17 cellular contexts compared by ENCODE assay signal in the genomic region with DNA sequence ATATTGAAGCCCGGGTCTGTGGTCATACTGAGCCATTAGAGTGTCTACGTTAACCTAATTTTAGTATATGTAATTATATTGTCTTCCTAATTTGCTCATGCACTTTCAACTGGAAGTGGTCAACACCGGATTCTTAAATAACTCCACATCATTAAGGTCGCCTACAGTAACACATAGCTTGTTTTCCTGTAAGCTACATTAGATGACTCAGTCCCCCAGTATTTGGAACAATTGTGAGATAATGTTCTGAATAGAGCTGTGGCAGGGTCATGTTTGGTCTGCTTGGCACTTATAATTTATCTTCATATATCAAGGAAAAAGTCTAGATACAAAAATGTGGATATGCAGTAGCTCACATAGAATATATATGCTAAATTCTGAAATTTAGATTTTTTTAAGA.
DNase-seq lines count a peak whose midpoint lies in the region; ATAC-seq and TF ChIP-seq lines count a peak whose summit lies in the region.
"Had no signal": no experiment of that assay in that cellular context is flagged by ENCODE, and none has a peak within 500 bp of the region (broad histone marks: within the 10 kb centered on the region; RNA-seq: fewer than 3 reads in every experiment).

No MANE protein-coding gene starts in this region.

- no peak overlapping the region for H3K4me2 ChIP-seq in PC-3 (ENCODE audit: low read length)

- no peak for TF ChIP-seq POLR2A in vagina (IDR thresholded peaks at IDR 0.05)

- no peak overlapping the region for H3K9ac ChIP-seq in PC-3 (ENCODE audit: low read length)

- no peak overlapping the region for H3K4me3 Mint-ChIP-seq in progenitor cell of endocrine pancreas (ENCODE audit: low read depth)
- H3K4me3 Mint-ChIP-seq: CD8-positive, alpha-beta T cell had no signal

- no peaks in the 10 kb centered on the region for H3K9me2 ChIP-seq in PC-3 (replicated peaks; ENCODE audit: low read length)

- no peaks in the 10 kb centered on the region for H3K79me2 ChIP-seq in PC-3 (ENCODE audit: low read length)

- TF ChIP-seq CTCF in PC-3 (conservative IDR thresholded peaks at IDR 0.05; ENCODE audit: low read depth, low read length): no peak
- no peak for TF ChIP-seq CTCF in progenitor cell of endocrine pancreas (IDR thresholded peaks at IDR 0.05; ENCODE audit: unreplicated experiment)
- TF ChIP-seq CTCF in vagina (IDR thresholded peaks at IDR 0.05): no peak

- no peaks in the 10 kb centered on the region for H3K36me3 Mint-ChIP-seq in progenitor cell of endocrine pancreas (ENCODE audit: insufficient read depth)
- H3K36me3 Mint-ChIP-seq: CD8-positive, alpha-beta T cell had no signal

- H3F3A ChIP-seq in PC-3 (ENCODE audit: low read length, unreplicated experiment): no peaks in the 10 kb centered on the region

- H3K9me3 ChIP-seq in PC-3 (ENCODE audit: low read length) (peaks cover 14% of the 10 kb centered on the region; the same call in 1 of the 2 replicates), mesodermal cell (ENCODE audit: control insufficient read depth, low read length) (no peaks in the 10 kb centered on the region), vagina (no peaks in the 10 kb centered on the region)
- H3K9me3 ChIP-seq: Peyer's patch had no signal

- H3K4me1 ChIP-seq in PC-3 (ENCODE audit: insufficient read depth, low read length): no peaks in the 10 kb centered on the region
- H3K4me1 ChIP-seq in mesodermal cell (ENCODE audit: control insufficient read depth, insufficient read depth, low read length, poor library complexity, severe bottlenecking): peaks cover 36% of the 10 kb centered on the region
- no peaks in the 10 kb centered on the region for H3K4me1 ChIP-seq in vagina
- H3K4me1 ChIP-seq: Peyer's patch had no signal

- H3K27me3 Mint-ChIP-seq in progenitor cell of endocrine pancreas: no peaks in the 10 kb centered on the region

- peaks cover 27% of the 10 kb centered on the region for H3K4me1 Mint-ChIP-seq in progenitor cell of endocrine pancreas (ENCODE audit: low read depth)

- no peaks in the 10 kb centered on the region for H3K27me3 ChIP-seq in PC-3 (ENCODE audit: low read length)
- no peaks in the 10 kb centered on the region for H3K27me3 ChIP-seq in vagina
- H3K27me3 ChIP-seq: Peyer's patch had no signal

- ATAC-seq in PC-3 (no peak), HG02798 (IDR thresholded peaks at IDR 0.05; ENCODE audit: poor library complexity, unreplicated experiment) (no peak), GM19463 (IDR thresholded peaks at IDR 0.05; ENCODE audit: unreplicated experiment) (no peak)
- ATAC-seq: CD8-positive, alpha-beta T cell had no signal

- DNase-seq in HS-27A (ENCODE audit: low read depth) (peak; percentile 36), PC-3 (peak; percentile 22), dermis blood vessel endothelial cell (peak; percentile 54), progenitor cell of endocrine pancreas (ENCODE audit: low spot score, unreplicated experiment) (no peak), vagina (ENCODE audit: extremely low spot score in 2 of 2) (no peak)
- DNase-seq: CD8-positive, alpha-beta T cell; KG1; MM.1S; NCI-H1105; NCI-H1694 treated with DMSO at 0.1 percent for 48 hours; NCI-H446 treated with DMSO at 0.1 percent for 48 hours; NCI-H774; Peyer's patch; SIG-M5 had no signal

- H3K9me3 Mint-ChIP-seq in progenitor cell of endocrine pancreas (ENCODE audit: low read depth): no peaks in the 10 kb centered on the region
- H3K9me3 Mint-ChIP-seq: CD8-positive, alpha-beta T cell had no signal

- BruUV-seq in PC-3 (replicated peaks; lab: Mats Ljungman, UMichigan): no TSS peak

- H3K36me3 ChIP-seq in PC-3 (ENCODE audit: low read depth, low read length) (no peaks in the 10 kb centered on the region), mesodermal cell (ENCODE audit: control insufficient read depth, insufficient read depth, low read length) (no peaks in the 10 kb centered on the region), vagina (no peaks in the 10 kb centered on the region)
- H3K36me3 ChIP-seq: Peyer's patch had no signal

- CTCF ChIA-PET in PC-3 (lab: Charles Lee): no interaction called here

- POLR2A ChIA-PET in PC-3 (lab: Charles Lee; ENCODE audit: unreplicated experiment): no interaction called here

- H3K27ac Mint-ChIP-seq in progenitor cell of endocrine pancreas: no peak overlapping the region
- H3K27ac Mint-ChIP-seq: CD8-positive, alpha-beta T cell had no signal

- H2AFZ ChIP-seq in PC-3 (ENCODE audit: low read length): no peak overlapping the region

- no peak overlapping the region for H3K4me3 ChIP-seq in PC-3 (ENCODE audit: low read length)
- H3K4me3 ChIP-seq in mesodermal cell (ENCODE audit: extremely low read depth, insufficient read depth, low read length, poor library complexity, severe bottlenecking): no peak overlapping the region
- H3K4me3 ChIP-seq in vagina: no peak overlapping the region
- H3K4me3 ChIP-seq: Peyer's patch had no signal

- H3K27ac ChIP-seq in PC-3 (ENCODE audit: low read length) (no peak overlapping the region), mesodermal cell (ENCODE audit: low read depth, low read length, severe bottlenecking) (peak overlapping the region; percentile 39), vagina (no peak overlapping the region)
- H3K27ac ChIP-seq: Peyer's patch had no signal

- intact Hi-C loops in PC-3 (cut with micrococcal nuclease): no loop called here
- intact Hi-C loops in vagina (cut with DNase I): no loop called here

- no peaks in the 10 kb centered on the region for H4K20me1 ChIP-seq in PC-3 (ENCODE audit: low read length)

- WGBS in mesodermal cell (ENCODE audit: insufficient coverage in 2 of 2), 2 experiments: 80% methylated on average over 1 of the region's 4 CpGs; no CpG with 5 or more reads in 1 of the 2 experiments

Comparison
In these comparisons a context has a peak if more than half of its experiments do, and no peak if none do; other contexts are left out.
1. DNase-seq: peak in HS-27A (single experiment), PC-3 (single experiment) and dermis blood vessel endothelial cell (single experiment); none in progenitor cell of endocrine pancreas (single experiment) and vagina (0 of 2).